ENCODE assay signal across 30 cellular contexts in the genomic region with DNA sequence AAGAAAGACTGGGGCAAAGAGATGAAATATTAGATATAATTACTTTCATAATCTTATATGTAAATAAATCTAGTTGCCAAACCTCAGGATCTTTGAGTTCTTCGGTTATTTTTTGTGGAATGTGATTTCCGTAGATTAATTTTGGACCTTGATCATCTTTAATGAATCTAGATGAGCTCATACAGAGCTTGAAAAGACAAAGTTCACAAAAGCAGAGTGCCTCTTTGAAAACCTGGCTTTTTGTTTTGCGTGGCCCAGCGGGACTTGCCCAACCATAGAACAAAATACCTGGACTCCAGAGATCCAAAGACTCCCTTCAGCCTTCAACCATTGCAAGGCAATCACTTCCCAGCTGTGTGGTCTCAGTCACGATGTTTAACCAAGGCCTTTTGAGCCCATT.
"Had no signal": no experiment of that assay in that cellular context is flagged by ENCODE, and none has a peak within 500 bp of the region (broad histone marks: within the 10 kb centered on the region; RNA-seq: fewer than 3 reads in every experiment).

No MANE protein-coding gene starts in this region.

- H3K4me3 ChIP-seq: coronary artery, dorsolateral prefrontal cortex had no signal

- ATAC-seq: activated CD4-positive, CD25-positive, alpha-beta regulatory T cell treated with anti-CD3 and anti-CD28 coated beads, Interleukin-2, amount 50 U/mL, for 24 hours; activated CD8-positive, alpha-beta T cell treated with anti-CD3 and anti-CD28 coated beads for 36 hours; activated T-cell treated with anti-CD3 and anti-CD28 coated beads, Interleukin-2, amount 50 U/mL, for 4 hours; activated T-helper 17 cell treated with anti-CD3 and anti-CD28 coated beads, Interleukin-2, amount 50 U/mL, for 72 hours; esophagus mucosa; T-helper 17 cell had no signal

- H3K4me1 Mint-ChIP-seq: central memory CD8-positive, alpha-beta T cell; endodermal cell had no signal

- H3K4me3 Mint-ChIP-seq: activated B cell treated with CpG ODN at 0.5 μM for 24 hours; activated CD8-positive, alpha-beta T cell treated with anti-CD3 and anti-CD28 coated beads for 36 hours; activated naive CD8-positive, alpha-beta T cell; activated T-cell treated with anti-CD3 and anti-CD28 coated beads, Interleukin-2, amount 50 U/mL, for 4 hours; activated T-helper 17 cell treated with anti-CD3 and anti-CD28 coated beads, Interleukin-2, amount 50 U/mL, for 72 hours; central memory CD8-positive, alpha-beta T cell; dendritic cell treated with granulocyte-macrophage colony-stimulating factor and Interleukin-4, amounts not matched to agents 40 ng/mL and 50 ng/mL, for 4 days; endodermal cell; T-helper 17 cell; T-helper 2 cell treated with Interferon-gamma antibody and Interleukin-4, amounts not matched to agents 5 μg/mL and 100 μg/mL, for 36 hours had no signal

- H3K36me3 ChIP-seq: brain microvascular endothelial cell, WERI-Rb-1 had no signal

- H3K27me3 Mint-ChIP-seq: activated B cell treated with CpG ODN at 0.5 μM for 24 hours; activated CD8-positive, alpha-beta T cell treated with anti-CD3 and anti-CD28 coated beads for 36 hours; activated naive CD8-positive, alpha-beta T cell; activated T-helper 17 cell treated with anti-CD3 and anti-CD28 coated beads, Interleukin-2, amount 50 U/mL, for 72 hours; central memory CD8-positive, alpha-beta T cell; dendritic cell treated with granulocyte-macrophage colony-stimulating factor and Interleukin-4, amounts not matched to agents 40 ng/mL and 50 ng/mL, for 4 days; T-helper 17 cell had no signal

- H3K9me3 Mint-ChIP-seq: activated B cell treated with CpG ODN at 0.5 μM for 24 hours; activated CD8-positive, alpha-beta T cell treated with anti-CD3 and anti-CD28 coated beads for 36 hours; activated T-cell treated with anti-CD3 and anti-CD28 coated beads, Interleukin-2, amount 50 U/mL, for 4 hours; activated T-helper 17 cell treated with anti-CD3 and anti-CD28 coated beads, Interleukin-2, amount 50 U/mL, for 72 hours; central memory CD8-positive, alpha-beta T cell; dendritic cell treated with granulocyte-macrophage colony-stimulating factor and Interleukin-4, amounts not matched to agents 40 ng/mL and 50 ng/mL, for 4 days; endodermal cell; T-helper 2 cell treated with Interferon-gamma antibody and Interleukin-4, amounts not matched to agents 5 μg/mL and 100 μg/mL, for 36 hours had no signal

- H3K27ac Mint-ChIP-seq: activated B cell treated with CpG ODN at 0.5 μM for 24 hours; activated CD8-positive, alpha-beta T cell treated with anti-CD3 and anti-CD28 coated beads for 36 hours; dendritic cell treated with granulocyte-macrophage colony-stimulating factor and Interleukin-4, amounts not matched to agents 40 ng/mL and 50 ng/mL, for 4 days; endodermal cell; T-helper 17 cell; T-helper 2 cell treated with Interferon-gamma antibody and Interleukin-4, amounts not matched to agents 5 μg/mL and 100 μg/mL, for 36 hours had no signal

- H3K27ac ChIP-seq: brain microvascular endothelial cell, coronary artery, dorsolateral prefrontal cortex, WERI-Rb-1 had no signal

- DNase-seq: activated B cell treated with CpG ODN at 0.5 μM for 24 hours; activated CD4-positive, alpha-beta T cell treated with anti-CD3 and anti-CD28 coated beads for 48 hours; activated CD4-positive, alpha-beta T cell treated with anti-CD3 and anti-CD28 coated beads, Interleukin-2, amount 50 U/mL, for 1 hour; activated CD4-positive, alpha-beta T cell treated with anti-CD3 and anti-CD28 coated beads, Interleukin-2, amount 50 U/mL, for 48 hours; activated CD8-positive, alpha-beta memory T cell treated with anti-CD3 and anti-CD28 coated beads for 24 hours; activated CD8-positive, alpha-beta T cell treated with anti-CD3 and anti-CD28 coated beads for 36 hours; activated effector memory CD4-positive, alpha-beta T cell treated with Interleukin-2 at 50 U/mL for 16 hours; activated gamma-delta T cell treated with Interleukin-2 at 50 U/mL for 16 hours; activated naive CD4-positive, alpha-beta T cell treated with anti-CD3 and anti-CD28 coated beads, Interleukin-2, amount 50 U/mL, for 16 hours; activated naive CD4-positive, alpha-beta T cell treated with Interleukin-2 at 50 U/mL for 16 hours; activated T-cell treated with anti-CD3 and anti-CD28 coated beads, Interleukin-2, amount 50 U/mL, for 4 hours; amniotic stem cell; anterior cingulate cortex; brain microvascular endothelial cell; dorsolateral prefrontal cortex; effector memory CD4-positive, alpha-beta T cell; endodermal cell; foreskin fibroblast; head of caudate nucleus; T-helper 17 cell; T1000; WERI-Rb-1 had no signal

- H3K27me3 ChIP-seq: brain microvascular endothelial cell, dorsolateral prefrontal cortex had no signal
